ENCODE assay signal across 8 cellular contexts in the genomic region with DNA sequence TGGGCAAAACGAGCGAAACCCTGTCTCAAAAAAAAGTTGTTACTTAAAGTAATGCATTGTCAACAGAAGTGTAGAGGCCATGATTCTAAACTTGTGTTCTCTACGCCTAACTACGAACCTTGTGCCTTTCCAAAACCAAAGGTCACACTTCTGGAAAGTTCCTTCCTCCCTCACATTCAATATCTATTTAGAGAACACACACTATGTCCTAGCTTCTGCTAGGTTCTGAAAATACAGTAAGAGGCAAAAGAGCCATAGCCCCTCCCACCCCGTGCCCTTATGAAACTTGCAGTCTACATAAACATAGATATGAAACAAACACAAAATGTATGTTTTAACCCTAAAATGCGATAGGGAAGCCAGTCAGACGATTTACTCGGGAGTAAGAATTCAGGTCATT. TPM values are rescaled to one million over a fixed set of nuclear protein-coding genes. Genes with fewer than 3 reads are reported as not detected.
DNase-seq lines count a peak whose midpoint lies in the region; ATAC-seq and TF ChIP-seq lines count a peak whose summit lies in the region.

No MANE protein-coding gene starts in this region.

- H3K4me1 Mint-ChIP-seq in activated CD4-positive, alpha-beta T cell treated with anti-CD3 and anti-CD28 coated beads, Interleukin-2, amount 10 ng/mL, durations not matched to agents 7 days and 5 days, result peaks cover 22% of the 10 kb centered on the region

- in situ Hi-C loops in Panc1 (cut with HindIII; ENCODE audit: low pct_unique_long_range_greater_than_20kb, low sequenced_read_pairs), result no loop called here

- no peaks in the 10 kb centered on the region for H3K9me3 Mint-ChIP-seq in activated CD4-positive, alpha-beta T cell treated with anti-CD3 and anti-CD28 coated beads, Interleukin-2, amount 10 ng/mL, durations not matched to agents 7 days and 5 days

- CTCF ChIA-PET in activated CD4-positive, alpha-beta T cell treated with anti-CD3 and anti-CD28 coated beads, Interleukin-2, amount 10 ng/mL, durations not matched to agents 7 days and 5 days (lab: Charles Lee), result interaction anchor here (0.8 to 4.0 kb wide), 15 partner anchors 25 to 704 kb away, joined by 3 to 42 read pairs (median 4); a partner anchor contains a TSS
- CTCF ChIA-PET in Panc1 (lab: Charles Lee), result interaction anchor here (2.7 kb wide), 1 partner anchor 513 kb away, joined by 23 read pairs; no protein-coding TSS in a partner anchor

- H3K36me3 Mint-ChIP-seq in activated CD4-positive, alpha-beta T cell treated with anti-CD3 and anti-CD28 coated beads, Interleukin-2, amount 10 ng/mL, durations not matched to agents 7 days and 5 days (ENCODE audit: low read depth), result no peaks in the 10 kb centered on the region

- H3K27me3 ChIP-seq in Panc1 (ENCODE audit: control insufficient read depth, insufficient read depth, low read length), result no peaks in the 10 kb centered on the region
- H3K27me3 ChIP-seq in fibroblast of lung (ENCODE audit: control insufficient read depth, insufficient read depth, low read length), result peaks cover 7% of the 10 kb centered on the region
- H3K27me3 ChIP-seq in prostate gland (replicated peaks; ENCODE audit: insufficient read depth), result no peaks in the 10 kb centered on the region

- intact Hi-C loops in Panc1 (cut with micrococcal nuclease; ENCODE audit: unreplicated experiment), result loop anchor here (2.0 kb wide), 1 partner anchor 311 kb away; no protein-coding TSS in a partner anchor
- intact Hi-C loops in prostate gland (cut with DNase I), result loop anchor here (5.0 to 10.0 kb wide), 4 partner anchors 67 to 749 kb away; a partner anchor contains a TSS

- DNase-seq in activated CD4-positive, alpha-beta T cell treated with anti-CD3 and anti-CD28 coated beads, Interleukin-2, amount 10 ng/mL, durations not matched to agents 7 days and 5 days, result no peak
- no peak for DNase-seq in activated CD4-positive, alpha-beta T cell treated with anti-CD3 and anti-CD28 coated beads, Interleukin-2, amount 50 U/mL, for 4 hours
- DNase-seq in Panc1 (ENCODE audit: low read depth, low spot score) (no peak), fibroblast of lung (ENCODE audit: low read depth in 2 of 2) (no peak), prostate gland (ENCODE audit: low spot score) (no peak), AML-193 (lab: John Stamatoyannopoulos, UW) (no peak), COR-L47 (lab: John Stamatoyannopoulos, UW) (no peak), NCI-H2107 treated with DMSO at 0.1 percent for 48 hours (lab: John Stamatoyannopoulos, UW; ENCODE audit: unreplicated experiment) (no peak)

- BruUV-seq in Panc1 (replicated peaks; lab: Mats Ljungman, UMichigan), result no TSS peak

- H3K27ac ChIP-seq in Panc1 (ENCODE audit: low read length), result peak overlapping the region; percentile 63
- peak overlapping the region; percentile 71 for H3K27ac ChIP-seq in fibroblast of lung (ENCODE audit: insufficient read depth, low read length)
- peak overlapping the region; percentile 48 to 67 for H3K27ac ChIP-seq in prostate gland

- H3K4me3 ChIP-seq in Panc1 (ENCODE audit: low read depth in 2 of 2, low read length in 2 of 2) (peak overlapping the region; percentile 62 to 70), fibroblast of lung (replicated peaks in 1 of 4; ENCODE audit: control extremely low read depth in 1 of 4, insufficient read depth in 1 of 4, low read depth in 3 of 4, low read length in 4 of 4) (peak overlapping the region; percentile 61 to 74 (median 73)), prostate gland (peak overlapping the region; percentile 42 to 53)

- no peaks in the 10 kb centered on the region for H3K36me3 ChIP-seq in Panc1 (ENCODE audit: control insufficient read depth, insufficient read depth, low read length)
- no peaks in the 10 kb centered on the region for H3K36me3 ChIP-seq in fibroblast of lung (ENCODE audit: control insufficient read depth, insufficient read depth, low read length)
- no peaks in the 10 kb centered on the region for H3K36me3 ChIP-seq in prostate gland

- ATAC-seq in Panc1, result no peak

- H3K4me2 ChIP-seq in fibroblast of lung (ENCODE audit: extremely low read depth, insufficient read depth, low read length), result peak overlapping the region; percentile 88

- no peaks in the 10 kb centered on the region for H3K9me3 ChIP-seq in Panc1 (ENCODE audit: control insufficient read depth, insufficient read depth, low read depth, low read length)
- H3K9me3 ChIP-seq in fibroblast of lung (ENCODE audit: control insufficient read depth, insufficient read depth, low read depth, low read length), result no peaks in the 10 kb centered on the region
- no peaks in the 10 kb centered on the region for H3K9me3 ChIP-seq in prostate gland

- H3K79me2 ChIP-seq in fibroblast of lung (ENCODE audit: control insufficient read depth, insufficient read depth, low read length), result no peaks in the 10 kb centered on the region

- 45% methylated on average over 8 of the region's 8 CpGs for WGBS in prostate gland

- H4K20me1 ChIP-seq in fibroblast of lung (ENCODE audit: control insufficient read depth, extremely low read depth, insufficient read depth, low read length), result no peaks in the 10 kb centered on the region

- peak overlapping the region; percentile 72 for H3K9ac ChIP-seq in fibroblast of lung (ENCODE audit: insufficient read depth, low read length)

- no peaks in the 10 kb centered on the region for H3K4me1 ChIP-seq in Panc1 (ENCODE audit: control insufficient read depth, insufficient read depth, low read length)
- no peaks in the 10 kb centered on the region for H3K4me1 ChIP-seq in fibroblast of lung (ENCODE audit: control insufficient read depth, extremely low read depth, insufficient read depth, low read length)
- no peaks in the 10 kb centered on the region for H3K4me1 ChIP-seq in prostate gland (replicated peaks)

- TF ChIP-seq CTCF in Panc1 (IDR thresholded peaks at IDR 0.05), result no peak
- TF ChIP-seq CTCF in fibroblast of lung (conservative IDR thresholded peaks at IDR 0.05 in 1 of 2, IDR thresholded peaks at IDR 0.05 in 1 of 2; ENCODE audit: low read depth in 1 of 2, low read length in 2 of 2), result no peak
- TF ChIP-seq CTCF in prostate gland (IDR thresholded peaks at IDR 0.05), result no peak

- H3K4me3 Mint-ChIP-seq in activated CD4-positive, alpha-beta T cell treated with anti-CD3 and anti-CD28 coated beads, Interleukin-2, amount 10 ng/mL, durations not matched to agents 7 days and 5 days, result peak overlapping the region; percentile 82

- peak overlapping the region; percentile 96 for H3K27ac Mint-ChIP-seq in activated CD4-positive, alpha-beta T cell treated with anti-CD3 and anti-CD28 coated beads, Interleukin-2, amount 10 ng/mL, durations not matched to agents 7 days and 5 days

- TF ChIP-seq POLR2A in prostate gland (IDR thresholded peaks at IDR 0.05), result no peak

- peak overlapping the region; percentile 88 for H2AFZ ChIP-seq in fibroblast of lung (ENCODE audit: low read length)

- POLR2A ChIA-PET in activated CD4-positive, alpha-beta T cell treated with anti-CD3 and anti-CD28 coated beads, Interleukin-2, amount 10 ng/mL, durations not matched to agents 7 days and 5 days (lab: Charles Lee), result interaction anchor here (0.7 to 0.9 kb wide), 2 partner anchors 13 to 36 kb away, joined by 3 to 4 read pairs; a partner anchor contains a TSS
- POLR2A ChIA-PET in Panc1 (lab: Charles Lee), result no interaction called here

- H3K27me3 Mint-ChIP-seq in activated CD4-positive, alpha-beta T cell treated with anti-CD3 and anti-CD28 coated beads, Interleukin-2, amount 10 ng/mL, durations not matched to agents 7 days and 5 days, result no peaks in the 10 kb centered on the region

RNA-seq across cellular contexts. Expression of a gene that starts 36.4 kb away (rescaled TPM):
- total RNA-seq in activated CD4-positive, alpha-beta T cell treated with anti-CD3 and anti-CD28 coated beads, Interleukin-2, amount 10 ng/mL, durations not matched to agents 7 days and 5 days, result 10 to 100 TPM; 38.7 to 46.0 TPM
- total RNA-seq in Panc1 (2021; ENCODE audit: unreplicated experiment) (38.0 TPM), fibroblast of lung (54.2 and 71.2 TPM in 2 replicates), prostate gland (10 to 100 TPM; 22.4 to 28.2 TPM)
- 21.9 TPM for polyA plus RNA-seq in Panc1 (2012; ENCODE audit: insufficient read length)
- polyA plus RNA-seq in fibroblast of lung, result 33.5 and 39.4 TPM in 2 replicates
- polyA plus RNA-seq in fibroblast of lung (2012), result 26.7 and 28.7 TPM in 2 replicates
- polyA minus RNA-seq in fibroblast of lung (ENCODE audit: low replicate concordance), result 13.5 and 31.6 TPM in 2 replicates
